17 cellular contexts compared by ENCODE assay signal in genomic region chr16:3839402-3840184, GRCh38.
"Had no signal": no experiment of that assay in that cellular context is flagged by ENCODE, and none has a peak within 500 bp of the region (broad histone marks: within the 10 kb centered on the region; RNA-seq: fewer than 3 reads in every experiment).

No MANE protein-coding gene starts in this region.

- H3K27me3 ChIP-seq: esophagus squamous epithelium, heart right ventricle, sigmoid colon, testis had no signal

- H3K9me3 ChIP-seq: esophagus squamous epithelium, heart right ventricle, sigmoid colon, testis had no signal

- H3K36me3 ChIP-seq: sigmoid colon had no signal

- ATAC-seq: heart right ventricle, left ventricle myocardium superior had no signal

- H3K9me3 Mint-ChIP-seq: activated CD4-positive, alpha-beta T cell treated with anti-CD3 and anti-CD28 coated beads, Interleukin-2, amount 10 ng/mL, durations not matched to agents 7 days and 5 days; naive B cell; stimulated activated naive CD8-positive, alpha-beta T cell treated with anti-CD3 and anti-CD28 coated beads, Interleukin-15, Interleukin-2, amounts not matched to agents 100 ng/mL and 50 ng/mL, for 24 hours had no signal

- H3K27me3 Mint-ChIP-seq: activated CD4-positive, alpha-beta T cell treated with anti-CD3 and anti-CD28 coated beads, Interleukin-2, amount 10 ng/mL, durations not matched to agents 7 days and 5 days; naive B cell; stimulated activated naive CD8-positive, alpha-beta T cell treated with anti-CD3 and anti-CD28 coated beads, Interleukin-15, Interleukin-2, amounts not matched to agents 100 ng/mL and 50 ng/mL, for 24 hours had no signal

- H3K27ac ChIP-seq: heart right ventricle, sigmoid colon, testis had no signal

- DNase-seq: activated CD4-positive, alpha-beta T cell treated with anti-CD3 and anti-CD28 coated beads, Interleukin-2, amount 10 ng/mL, durations not matched to agents 7 days and 5 days; activated CD4-positive, CD25-positive, alpha-beta regulatory T cell; activated CD8-positive, alpha-beta memory T cell treated with anti-CD3 and anti-CD28 coated beads for 24 hours; activated naive CD4-positive, alpha-beta T cell treated with anti-CD3 and anti-CD28 coated beads for 36 hours; central memory CD4-positive, alpha-beta T cell; esophagus squamous epithelium; foreskin fibroblast; heart right ventricle; left ventricle myocardium superior; midbrain; naive B cell; occipital lobe; sigmoid colon; stimulated activated CD4-positive, alpha-beta T cell treated with anti-CD3 and anti-CD28 coated beads, Interleukin-2, amount 100 ng/mL, for 48 hours; testis had no signal

- H3K4me3 Mint-ChIP-seq: activated CD4-positive, alpha-beta T cell treated with anti-CD3 and anti-CD28 coated beads, Interleukin-2, amount 10 ng/mL, durations not matched to agents 7 days and 5 days; activated naive CD4-positive, alpha-beta T cell treated with anti-CD3 and anti-CD28 coated beads for 36 hours; naive B cell; stimulated activated naive CD8-positive, alpha-beta T cell treated with anti-CD3 and anti-CD28 coated beads, Interleukin-15, Interleukin-2, amounts not matched to agents 100 ng/mL and 50 ng/mL, for 24 hours; T-helper 1 cell treated with Interleukin-12 subunit alpha and Interleukin-12 subunit beta and Interleukin-4 antibody, amounts not matched to agents 30 μg/mL and 1 μg/mL, for 36 hours had no signal

- H3K4me3 ChIP-seq: esophagus squamous epithelium, heart right ventricle, sigmoid colon, testis had no signal

- H3K27ac Mint-ChIP-seq: activated CD4-positive, alpha-beta T cell treated with anti-CD3 and anti-CD28 coated beads, Interleukin-2, amount 10 ng/mL, durations not matched to agents 7 days and 5 days; activated naive CD4-positive, alpha-beta T cell treated with anti-CD3 and anti-CD28 coated beads for 36 hours; stimulated activated naive CD8-positive, alpha-beta T cell treated with anti-CD3 and anti-CD28 coated beads, Interleukin-15, Interleukin-2, amounts not matched to agents 100 ng/mL and 50 ng/mL, for 24 hours; T-helper 1 cell treated with Interleukin-12 subunit alpha and Interleukin-12 subunit beta and Interleukin-4 antibody, amounts not matched to agents 30 μg/mL and 1 μg/mL, for 36 hours had no signal
